Comparison of ENCODE assay signal across 8 cellular contexts in genomic region chr2:105396254-105397024, GRCh38. TPM values are rescaled to one million over a fixed set of nuclear protein-coding genes. Genes with fewer than 3 reads are reported as not detected.
A peak's percentile ranks its signal among the peaks of the same experiment; 100 is the strongest.
DNase-seq lines count a peak whose midpoint lies in the region; ATAC-seq and TF ChIP-seq lines count a peak whose summit lies in the region.

No MANE protein-coding gene starts in this region.

- H2BK15ac ChIP-seq in mesendoderm (replicated peaks; ENCODE audit: low read depth), result no peak overlapping the region

- H3K4me1 Mint-ChIP-seq in activated CD8-positive, alpha-beta T cell treated with anti-CD3 and anti-CD28 coated beads for 36 hours (ENCODE audit: low read depth), result peaks cover 10% of the 10 kb centered on the region
- H3K4me1 Mint-ChIP-seq in activated CD8-positive, alpha-beta T cell treated with anti-CD3 and anti-CD28 coated beads, Interleukin-2, amount 10 ng/mL, durations not matched to agents 7 days and 5 days (ENCODE audit: low read depth), result peaks cover 8% of the 10 kb centered on the region

- no peak overlapping the region for H3K27ac ChIP-seq in mesendoderm (ENCODE audit: low read depth, low read length)
- H3K27ac ChIP-seq in testis, result peak overlapping the region; percentile 85 to 94

- H3K9me3 ChIP-seq in testis, result no peaks in the 10 kb centered on the region

- intact Hi-C loops in activated CD8-positive, alpha-beta T cell treated with anti-CD3 and anti-CD28 coated beads for 36 hours (cut with micrococcal nuclease), result no loop called here
- intact Hi-C loops in testis (cut with DNase I; ENCODE audit: low total_unique reads), result no loop called here

- H3K4me1 ChIP-seq in mesendoderm (ENCODE audit: control insufficient read depth, low read depth, low read length) (peaks cover 1% of the 10 kb centered on the region), testis (no peaks in the 10 kb centered on the region)

- H3K36me3 Mint-ChIP-seq in activated CD8-positive, alpha-beta T cell treated with anti-CD3 and anti-CD28 coated beads for 36 hours (ENCODE audit: low read depth), result no peaks in the 10 kb centered on the region
- H3K36me3 Mint-ChIP-seq in activated CD8-positive, alpha-beta T cell treated with anti-CD3 and anti-CD28 coated beads, Interleukin-2, amount 10 ng/mL, durations not matched to agents 7 days and 5 days (ENCODE audit: low read depth), result peaks cover 2% of the 10 kb centered on the region

- no peak overlapping the region for H3K4me2 ChIP-seq in mesendoderm (ENCODE audit: low read length)

- POLR2A ChIA-PET in activated CD8-positive, alpha-beta T cell treated with anti-CD3 and anti-CD28 coated beads for 36 hours (lab: Charles Lee), result no interaction called here
- POLR2A ChIA-PET in activated CD8-positive, alpha-beta T cell treated with anti-CD3 and anti-CD28 coated beads, Interleukin-2, amount 10 ng/mL, durations not matched to agents 7 days and 5 days (lab: Charles Lee), result no interaction called here

- H3K9ac ChIP-seq in mesendoderm (ENCODE audit: low read length), result no peak overlapping the region

- H3K27ac Mint-ChIP-seq in activated CD8-positive, alpha-beta T cell treated with anti-CD3 and anti-CD28 coated beads for 36 hours, result no peak overlapping the region
- no peak overlapping the region for H3K27ac Mint-ChIP-seq in activated CD8-positive, alpha-beta T cell treated with anti-CD3 and anti-CD28 coated beads, Interleukin-2, amount 10 ng/mL, durations not matched to agents 7 days and 5 days

- H3K4me3 ChIP-seq in mesendoderm (ENCODE audit: low read length), result no peak overlapping the region
- H3K4me3 ChIP-seq in testis, result peak overlapping the region; percentile 88 to 93

- H4K8ac ChIP-seq in mesendoderm (ENCODE audit: low read depth, low read length), result no peak overlapping the region

- no peak overlapping the region for H2BK120ac ChIP-seq in mesendoderm (ENCODE audit: low read depth, low read length)

- H3K23ac ChIP-seq in mesendoderm (ENCODE audit: low read length), result no peak overlapping the region

- peaks cover 14% of the 10 kb centered on the region for H3K27me3 Mint-ChIP-seq in activated CD8-positive, alpha-beta T cell treated with anti-CD3 and anti-CD28 coated beads for 36 hours
- H3K27me3 Mint-ChIP-seq in activated CD8-positive, alpha-beta T cell treated with anti-CD3 and anti-CD28 coated beads, Interleukin-2, amount 10 ng/mL, durations not matched to agents 7 days and 5 days (ENCODE audit: low read depth), result peaks cover 31% of the 10 kb centered on the region

- no peak overlapping the region for H4K5ac ChIP-seq in mesendoderm (ENCODE audit: low read length)

- H2BK5ac ChIP-seq in mesendoderm (ENCODE audit: low read length), result no peak overlapping the region

- peaks cover 13% of the 10 kb centered on the region for H3K79me1 ChIP-seq in mesendoderm (ENCODE audit: low read length)

- no peaks in the 10 kb centered on the region for H3K36me3 ChIP-seq in mesendoderm (ENCODE audit: control insufficient read depth, insufficient read depth, low read length)
- H3K36me3 ChIP-seq in testis (ENCODE audit: low read depth, missing control alignments), result no peaks in the 10 kb centered on the region

- no peak overlapping the region for H3K18ac ChIP-seq in mesendoderm (ENCODE audit: low read length)

- peaks cover 21% of the 10 kb centered on the region for H3K79me2 ChIP-seq in mesendoderm (ENCODE audit: control insufficient read depth, insufficient read depth, low read length)

- no CpG with 5 or more reads among the region's 12 CpGs for WGBS in mesendoderm (ENCODE audit: extremely low coverage, insufficient coverage, low lambda C conversion rate)
- 61 to 67% methylated on average over 12 of the region's 12 CpGs for WGBS in testis, 2 donors

- no peaks in the 10 kb centered on the region for H3K9me3 Mint-ChIP-seq in activated CD8-positive, alpha-beta T cell treated with anti-CD3 and anti-CD28 coated beads for 36 hours
- H3K9me3 Mint-ChIP-seq in activated CD8-positive, alpha-beta T cell treated with anti-CD3 and anti-CD28 coated beads, Interleukin-2, amount 10 ng/mL, durations not matched to agents 7 days and 5 days (ENCODE audit: insufficient read depth), result no peaks in the 10 kb centered on the region

- CTCF ChIA-PET in activated CD8-positive, alpha-beta T cell treated with anti-CD3 and anti-CD28 coated beads for 36 hours (lab: Charles Lee), result interaction anchor here (1.1 kb wide), 1 partner anchor 22 kb away, joined by 3 read pairs; no protein-coding TSS in a partner anchor
- CTCF ChIA-PET in activated CD8-positive, alpha-beta T cell treated with anti-CD3 and anti-CD28 coated beads, Interleukin-2, amount 10 ng/mL, durations not matched to agents 7 days and 5 days (lab: Charles Lee), result no interaction called here

- no peak for TF ChIP-seq POLR2A in testis (IDR thresholded peaks at IDR 0.05)

- ATAC-seq in activated CD8-positive, alpha-beta T cell treated with anti-CD3 and anti-CD28 coated beads for 36 hours, result peak; percentile 76
- no peak for ATAC-seq in activated CD8-positive, alpha-beta T cell treated with anti-CD3 and anti-CD28 coated beads, Interleukin-2, amount 10 ng/mL, durations not matched to agents 7 days and 5 days

- H2AK5ac ChIP-seq in mesendoderm (ENCODE audit: low read length), result no peak overlapping the region

- DNase-seq in activated CD8-positive, alpha-beta T cell treated with anti-CD3 and anti-CD28 coated beads for 36 hours, result peak; percentile 76
- no peak for DNase-seq in activated CD8-positive, alpha-beta T cell treated with anti-CD3 and anti-CD28 coated beads, Interleukin-2, amount 10 ng/mL, durations not matched to agents 7 days and 5 days
- DNase-seq in amniotic stem cell (lab: John Stamatoyannopoulos, UW) (peak; percentile 95), mesendoderm (peak; percentile 73), testis (peak; percentile 20), NCI-H1417 (lab: John Stamatoyannopoulos, UW) (no peak), occipital lobe (lab: John Stamatoyannopoulos, UW) (no peak), NCI-H1092 (lab: John Stamatoyannopoulos, UW) (no peak)

- H3K4ac ChIP-seq in mesendoderm (ENCODE audit: low read depth, low read length), result no peak overlapping the region

- TF ChIP-seq CTCF in activated CD8-positive, alpha-beta T cell treated with anti-CD3 and anti-CD28 coated beads for 36 hours (IDR thresholded peaks at IDR 0.05), result no peak
- no peak for TF ChIP-seq CTCF in testis (IDR thresholded peaks at IDR 0.05)

- H3K4me3 Mint-ChIP-seq in activated CD8-positive, alpha-beta T cell treated with anti-CD3 and anti-CD28 coated beads for 36 hours, result no peak overlapping the region
- H3K4me3 Mint-ChIP-seq in activated CD8-positive, alpha-beta T cell treated with anti-CD3 and anti-CD28 coated beads, Interleukin-2, amount 10 ng/mL, durations not matched to agents 7 days and 5 days, result no peak overlapping the region

- no peak overlapping the region for H3K56ac ChIP-seq in mesendoderm (ENCODE audit: low read length)

- no peaks in the 10 kb centered on the region for H3K27me3 ChIP-seq in mesendoderm (ENCODE audit: insufficient read depth, low read length, poor library complexity)
- no peaks in the 10 kb centered on the region for H3K27me3 ChIP-seq in testis

RNA-seq across cellular contexts. Expression of gene FHL2, which starts 2.4 kb away (rescaled TPM):
- total RNA-seq in activated CD8-positive, alpha-beta T cell treated with anti-CD3 and anti-CD28 coated beads for 36 hours, result 1 to 10 TPM; 3.3 to 4.4 TPM
- total RNA-seq in activated CD8-positive, alpha-beta T cell treated with anti-CD3 and anti-CD28 coated beads, Interleukin-2, amount 10 ng/mL, durations not matched to agents 7 days and 5 days, result 1 to 10 TPM; 1.9 to 2.2 TPM
- polyA plus RNA-seq in mesendoderm (2013, experiment 1 of 2), result 45.6 TPM
- polyA plus RNA-seq in mesendoderm (2013, experiment 2 of 2), result 47.5 TPM
- total RNA-seq in testis, result 100 to 1,000 TPM in 1 of 2 donors, 10 to 100 TPM in 1; 76.9 to 154 TPM
- polyA plus RNA-seq in testis (ENCODE audit: insufficient read depth, low read depth, low replicate concordance), result 99.3 TPM
- 4.4 TPM for total RNA-seq in occipital lobe

RNA-seq across cellular contexts. Expression of gene C2orf49, which starts 59.1 kb away (rescaled TPM):
- total RNA-seq in activated CD8-positive, alpha-beta T cell treated with anti-CD3 and anti-CD28 coated beads for 36 hours, result 10 to 100 TPM; 22.3 to 23.3 TPM
- 10 to 100 TPM; 19.6 to 19.8 TPM for total RNA-seq in activated CD8-positive, alpha-beta T cell treated with anti-CD3 and anti-CD28 coated beads, Interleukin-2, amount 10 ng/mL, durations not matched to agents 7 days and 5 days
- polyA plus RNA-seq in mesendoderm (2013, experiment 1 of 2), result 16.4 TPM
- polyA plus RNA-seq in mesendoderm (2013, experiment 2 of 2), result 15.7 TPM
- total RNA-seq in testis (10 to 100 TPM; 32.6 to 35.4 TPM), occipital lobe (33.5 TPM)
- 28.5 TPM for polyA plus RNA-seq in testis (ENCODE audit: insufficient read depth, low read depth, low replicate concordance)

Comparison
In these comparisons a context has a peak if more than half of its experiments do, and no peak if none do; other contexts are left out.
1. DNase-seq: peak in activated CD8-positive, alpha-beta T cell treated with anti-CD3 and anti-CD28 coated beads for 36 hours (single experiment), amniotic stem cell (single experiment), mesendoderm (single experiment) and testis (single experiment); none in activated CD8-positive, alpha-beta T cell treated with anti-CD3 and anti-CD28 coated beads, Interleukin-2, amount 10 ng/mL, durations not matched to agents 7 days and 5 days (single experiment), NCI-H1417 (0 of 3), occipital lobe (single experiment) and NCI-H1092 (single experiment).
2. RNA of gene FHL2, which starts 2.4 kb away (total RNA-seq): 76.9 to 154 TPM in testis; 3.3 to 4.4 TPM in activated CD8-positive, alpha-beta T cell treated with anti-CD3 and anti-CD28 coated beads for 36 hours, 4.4 TPM in occipital lobe (single experiment) and 1.9 to 2.2 TPM in activated CD8-positive, alpha-beta T cell treated with anti-CD3 and anti-CD28 coated beads, Interleukin-2, amount 10 ng/mL, durations not matched to agents 7 days and 5 days; every median in the first group is over 10 times any median in the second.